ENCODE assay signal across 10 cellular contexts in genomic region chr2:119106301-119106897, GRCh38. TPM values are rescaled to one million over a fixed set of nuclear protein-coding genes. Genes with fewer than 3 reads are reported as not detected.
DNase-seq lines count a peak whose midpoint lies in the region; ATAC-seq and TF ChIP-seq lines count a peak whose summit lies in the region.
"Had no signal": no experiment of that assay in that cellular context is flagged by ENCODE, and none has a peak within 500 bp of the region (broad histone marks: within the 10 kb centered on the region; RNA-seq: fewer than 3 reads in every experiment).

No MANE protein-coding gene starts in this region.

- no peak overlapping the region for H3K4me3 Mint-ChIP-seq in progenitor cell of endocrine pancreas (ENCODE audit: low read depth)
- no peak overlapping the region for H3K4me3 Mint-ChIP-seq in T-helper 2 cell treated with Interferon-gamma antibody and Interleukin-4, amounts not matched to agents 5 μg/mL and 100 μg/mL, for 36 hours
- H3K4me3 Mint-ChIP-seq: T-helper 1 cell treated with Interleukin-12 subunit alpha and Interleukin-12 subunit beta and Interleukin-4 antibody, amounts not matched to agents 30 μg/mL and 1 μg/mL, for 36 hours had no signal

- ATAC-seq in HG03280 (IDR thresholded peaks at IDR 0.05; ENCODE audit: unreplicated experiment) = no peak
- ATAC-seq: heart left ventricle had no signal

- H3K9me3 Mint-ChIP-seq in progenitor cell of endocrine pancreas (ENCODE audit: low read depth) = peaks cover 11% of the 10 kb centered on the region
- peaks cover 5% of the 10 kb centered on the region for H3K9me3 Mint-ChIP-seq in T-helper 2 cell treated with Interferon-gamma antibody and Interleukin-4, amounts not matched to agents 5 μg/mL and 100 μg/mL, for 36 hours

- peaks cover 1% of the 10 kb centered on the region for H3K36me3 Mint-ChIP-seq in progenitor cell of endocrine pancreas (ENCODE audit: insufficient read depth)
- no peaks in the 10 kb centered on the region for H3K36me3 Mint-ChIP-seq in T-helper 2 cell treated with Interferon-gamma antibody and Interleukin-4, amounts not matched to agents 5 μg/mL and 100 μg/mL, for 36 hours (ENCODE audit: low read depth)

- no peak overlapping the region for H3K4me3 ChIP-seq in coronary artery
- H3K4me3 ChIP-seq: heart left ventricle had no signal

- H3K27ac ChIP-seq in coronary artery = no peak overlapping the region
- H3K27ac ChIP-seq: heart left ventricle had no signal

- peak; percentile 17 for DNase-seq in HCEC 1CT
- peak; percentile 55 for DNase-seq in RKO (ENCODE audit: low spot score)
- peak; percentile 8 for DNase-seq in coronary artery (ENCODE audit: low spot score)
- DNase-seq in progenitor cell of endocrine pancreas (ENCODE audit: low spot score, unreplicated experiment) = peak; percentile 82
- no peak for DNase-seq in NCI-H2196 treated with DMSO at 0.1 percent for 48 hours (lab: John Stamatoyannopoulos, UW; ENCODE audit: unreplicated experiment)
- no peak for DNase-seq in T-helper 2 cell treated with Interferon-gamma antibody and Interleukin-4, amounts not matched to agents 5 μg/mL and 100 μg/mL, for 36 hours (ENCODE audit: low spot score)
- DNase-seq in occipital lobe (lab: John Stamatoyannopoulos, UW) = no peak

- H3K4me1 Mint-ChIP-seq in progenitor cell of endocrine pancreas (ENCODE audit: low read depth) = no peaks in the 10 kb centered on the region
- H3K4me1 Mint-ChIP-seq in T-helper 2 cell treated with Interferon-gamma antibody and Interleukin-4, amounts not matched to agents 5 μg/mL and 100 μg/mL, for 36 hours (ENCODE audit: low read depth) = no peaks in the 10 kb centered on the region

- H3K27me3 Mint-ChIP-seq in progenitor cell of endocrine pancreas = peaks cover 23% of the 10 kb centered on the region
- no peaks in the 10 kb centered on the region for H3K27me3 Mint-ChIP-seq in T-helper 2 cell treated with Interferon-gamma antibody and Interleukin-4, amounts not matched to agents 5 μg/mL and 100 μg/mL, for 36 hours (ENCODE audit: low read depth)

- H3K27ac Mint-ChIP-seq in progenitor cell of endocrine pancreas = no peak overlapping the region
- no peak overlapping the region for H3K27ac Mint-ChIP-seq in T-helper 2 cell treated with Interferon-gamma antibody and Interleukin-4, amounts not matched to agents 5 μg/mL and 100 μg/mL, for 36 hours
- H3K27ac Mint-ChIP-seq: T-helper 1 cell treated with Interleukin-12 subunit alpha and Interleukin-12 subunit beta and Interleukin-4 antibody, amounts not matched to agents 30 μg/mL and 1 μg/mL, for 36 hours had no signal

- TF ChIP-seq CTCF in coronary artery (IDR thresholded peaks at IDR 0.05) (no peak), progenitor cell of endocrine pancreas (IDR thresholded peaks at IDR 0.05; ENCODE audit: unreplicated experiment) (no peak)

RNA-seq across cellular contexts. Expression of gene C1QL2, which starts 52.2 kb away (rescaled TPM):
- total RNA-seq in progenitor cell of endocrine pancreas = 0.14 and 0.24 TPM in 2 replicates
- total RNA-seq in occipital lobe = 1.6 TPM

Comparison
In these comparisons a context has a peak if more than half of its experiments do, and no peak if none do; other contexts are left out.
1. DNase-seq: peak in HCEC 1CT (single experiment), RKO (single experiment), coronary artery (single experiment) and progenitor cell of endocrine pancreas (single experiment); none in NCI-H2196 treated with DMSO at 0.1 percent for 48 hours (single experiment), T-helper 2 cell treated with Interferon-gamma antibody and Interleukin-4, amounts not matched to agents 5 μg/mL and 100 μg/mL, for 36 hours (single experiment) and occipital lobe (single experiment).